Comparison of ENCODE assay signal across 8 cellular contexts in the genomic region with DNA sequence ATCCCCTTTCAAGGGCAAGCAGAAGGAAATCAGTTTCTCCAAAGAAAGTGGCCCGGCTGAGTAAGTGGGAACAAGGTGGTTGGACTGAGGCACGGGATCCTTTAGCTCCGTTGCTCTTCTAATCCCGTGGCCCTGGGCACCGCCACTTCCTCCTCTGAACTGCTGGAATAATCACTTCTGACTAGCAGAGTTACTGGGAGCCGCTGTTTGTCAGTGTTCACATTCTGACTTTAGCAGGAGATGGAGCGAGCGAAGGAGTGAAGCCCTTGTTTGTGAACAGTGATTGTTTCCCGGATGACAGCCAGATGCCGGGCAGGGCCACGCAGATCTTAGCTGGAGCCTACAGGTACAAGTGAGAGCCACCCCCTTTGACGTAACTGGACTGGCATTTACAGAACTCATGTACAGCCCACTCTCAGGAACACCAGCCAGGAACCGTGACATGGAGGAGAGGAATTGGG. TPM values are rescaled to one million over a fixed set of nuclear protein-coding genes. Genes with fewer than 3 reads are reported as not detected.
DNase-seq lines count a peak whose midpoint lies in the region; ATAC-seq and TF ChIP-seq lines count a peak whose summit lies in the region.

No MANE protein-coding gene starts in this region.

- no peak for ATAC-seq in T-cell (replicated peaks in 1 of 4)
- ATAC-seq in HG02623 (IDR thresholded peaks at IDR 0.05; ENCODE audit: unreplicated experiment), result no peak
- no peak for ATAC-seq in HG03520 (IDR thresholded peaks at IDR 0.05; ENCODE audit: unreplicated experiment)

- TF ChIP-seq CTCF in fibroblast of mammary gland (conservative IDR thresholded peaks at IDR 0.05; ENCODE audit: control insufficient read depth, insufficient read depth, low read depth, low read length) (no peak), nephron progenitor cell (IDR thresholded peaks at IDR 0.05) (no peak)

- CTCF ChIA-PET in T-cell (lab: Charles Lee), result interaction anchor here in 1 of 2 donors (0.6 kb wide), 1 partner anchor 11 kb away, joined by 4 read pairs; no protein-coding TSS in a partner anchor

- H3K36me3 Mint-ChIP-seq in T-cell (peaks cover 4% of the 10 kb centered on the region), nephron progenitor cell (ENCODE audit: low read depth) (peaks cover 46% of the 10 kb centered on the region)

- H3K9me3 Mint-ChIP-seq in T-cell (no peaks in the 10 kb centered on the region), nephron progenitor cell (no peaks in the 10 kb centered on the region)

- peak overlapping the region; percentile 70 to 73 (median 72) for H3K4me3 Mint-ChIP-seq in T-cell
- peak overlapping the region; percentile 86 for H3K4me3 Mint-ChIP-seq in nephron progenitor cell

- DNase-seq in stimulated activated CD4-positive, alpha-beta T cell treated with anti-CD3 and anti-CD28 coated beads, Interleukin-15, amount 100 ng/mL, for 24 hours, result peak; percentile 6
- no peak for DNase-seq in stimulated activated CD4-positive, alpha-beta T cell treated with anti-CD3 and anti-CD28 coated beads, Interleukin-2, amount 100 ng/mL, for 24 hours
- DNase-seq in T-cell, result no peak
- DNase-seq in fibroblast of mammary gland (ENCODE audit: low read depth), result peak; percentile 38
- no peak for DNase-seq in nephron progenitor cell
- DNase-seq in NCI-H2107 (lab: John Stamatoyannopoulos, UW), result no peak

- H3K4me3 ChIP-seq in fibroblast of mammary gland (ENCODE audit: control insufficient read depth, low read depth, low read length), result peak overlapping the region; percentile 80

- no peaks in the 10 kb centered on the region for H3K27me3 Mint-ChIP-seq in T-cell
- no peaks in the 10 kb centered on the region for H3K27me3 Mint-ChIP-seq in nephron progenitor cell (ENCODE audit: low read depth, poor library complexity)

- peaks cover 14 to 46% (median 28%) of the 10 kb centered on the region in 3 donors for H3K4me1 Mint-ChIP-seq in T-cell
- H3K4me1 Mint-ChIP-seq in nephron progenitor cell, result peaks cover 67% of the 10 kb centered on the region

- POLR2A ChIA-PET in T-cell (lab: Charles Lee), result no interaction called here

- peak overlapping the region; percentile 23 to 71 for H3K27ac Mint-ChIP-seq in T-cell
- H3K27ac Mint-ChIP-seq in nephron progenitor cell, result peak overlapping the region; percentile 98

RNA-seq across cellular contexts. Expression of a gene that starts 1.3 kb away (rescaled TPM):
- total RNA-seq in T-cell, result 10 to 100 TPM; 12.2 to 29.3 (median 23.6) TPM

Comparison
In these comparisons a context has a peak if more than half of its experiments do, and no peak if none do; other contexts are left out.
1. DNase-seq: peak in stimulated activated CD4-positive, alpha-beta T cell treated with anti-CD3 and anti-CD28 coated beads, Interleukin-15, amount 100 ng/mL, for 24 hours (single experiment) and fibroblast of mammary gland (single experiment); none in stimulated activated CD4-positive, alpha-beta T cell treated with anti-CD3 and anti-CD28 coated beads, Interleukin-2, amount 100 ng/mL, for 24 hours (0 of 2), T-cell (0 of 34), nephron progenitor cell (single experiment) and NCI-H2107 (single experiment).